ENCODE assay signal across 10 cellular contexts in the genomic region with DNA sequence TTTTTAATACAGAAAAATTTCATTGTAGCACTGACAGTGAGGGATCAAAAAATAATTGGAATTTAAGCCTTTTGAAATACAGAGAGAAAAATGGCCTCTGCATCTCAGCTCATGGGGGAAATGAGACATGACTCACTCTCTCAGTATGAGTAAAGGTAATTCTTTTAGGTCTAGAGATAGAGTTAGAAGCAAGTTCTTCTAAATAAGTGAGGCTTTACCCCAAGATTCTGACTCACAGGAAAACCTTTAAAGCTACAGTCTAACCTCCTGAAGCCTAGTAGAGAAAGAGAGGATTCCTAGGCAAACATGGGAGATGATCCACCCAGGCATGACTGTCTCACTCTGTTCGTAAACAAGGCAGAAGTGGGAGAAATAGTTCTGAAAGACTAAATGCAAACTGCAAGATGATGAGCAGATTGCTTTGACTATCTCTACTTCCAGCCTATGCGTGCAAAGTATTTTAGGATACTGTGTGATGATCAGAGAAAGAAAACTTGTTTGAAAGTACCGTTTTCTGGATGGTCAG.
A peak's percentile ranks its signal among the peaks of the same experiment; 100 is the strongest.
DNase-seq lines count a peak whose midpoint lies in the region; ATAC-seq, FAIRE-seq and TF ChIP-seq lines count a peak whose summit lies in the region.
"Had no signal": no experiment of that assay in that cellular context is flagged by ENCODE, and none has a peak within 500 bp of the region (broad histone marks: within the 10 kb centered on the region; RNA-seq: fewer than 3 reads in every experiment).

No MANE protein-coding gene starts in this region.

- DNase-seq in A172 (ENCODE audit: low spot score) (peak; percentile 76), GM19240 (ENCODE audit: insufficient read length, low spot score) (peak; percentile 31), astrocyte (ENCODE audit: low read depth) (peak; percentile 87), T1000 (lab: John Stamatoyannopoulos, UW) (no peak), NCI-H2196 treated with DMSO at 0.1 percent for 48 hours (lab: John Stamatoyannopoulos, UW; ENCODE audit: unreplicated experiment) (no peak), left ventricle myocardium inferior (no peak)
- DNase-seq in activated CD4-positive, alpha-beta T cell treated with anti-CD3 and anti-CD28 coated beads for 4 hours = no peak
- DNase-seq: foreskin melanocyte, Karpas-422 had no signal

- H3K4me2 ChIP-seq in astrocyte (ENCODE audit: low read length) = peak overlapping the region; percentile 71

- H4K20me1 ChIP-seq in astrocyte (ENCODE audit: insufficient read depth, low read length) = no peaks in the 10 kb centered on the region

- peak overlapping the region; percentile 87 for H3K27ac Mint-ChIP-seq in astrocyte (ENCODE audit: unreplicated experiment)

- H3K27ac ChIP-seq in astrocyte (ENCODE audit: low read depth, low read length) = peak overlapping the region; percentile 64
- no peak overlapping the region for H3K27ac ChIP-seq in left ventricle myocardium inferior (replicated peaks)

- H3K9me3 Mint-ChIP-seq in astrocyte (ENCODE audit: unreplicated experiment) = no peaks in the 10 kb centered on the region

- H3K9me3 ChIP-seq in astrocyte (ENCODE audit: insufficient read depth, low read depth, low read length) (no peaks in the 10 kb centered on the region), left ventricle myocardium inferior (replicated peaks) (no peaks in the 10 kb centered on the region)

- FAIRE-seq in astrocyte (lab: Jason Lieb, UNC) = peak; percentile 81

- H3K36me3 Mint-ChIP-seq in astrocyte (ENCODE audit: low read depth, unreplicated experiment) = no peaks in the 10 kb centered on the region

- no peaks in the 10 kb centered on the region for H3K36me3 ChIP-seq in astrocyte (ENCODE audit: insufficient read depth, low read length)
- H3K36me3 ChIP-seq in left ventricle myocardium inferior = no peaks in the 10 kb centered on the region

- TF ChIP-seq CTCF in astrocyte (IDR thresholded peaks at IDR 0.05; ENCODE audit: insufficient read depth, low read depth, low read length) (no peak), left ventricle myocardium inferior (IDR thresholded peaks at IDR 0.05; ENCODE audit: borderline replicate concordance) (no peak)

- H3K4me1 ChIP-seq in astrocyte (ENCODE audit: insufficient read depth, low read length) (peaks cover 31% of the 10 kb centered on the region), left ventricle myocardium inferior (no peaks in the 10 kb centered on the region)

- H3K9ac ChIP-seq in astrocyte (ENCODE audit: low read length) = peak overlapping the region; percentile 14

- H3K4me3 ChIP-seq in astrocyte (ENCODE audit: insufficient read depth, low read depth, low read length) = peak overlapping the region; percentile 15
- H3K4me3 ChIP-seq in left ventricle myocardium inferior = no peak overlapping the region

- no peaks in the 10 kb centered on the region for H3K27me3 Mint-ChIP-seq in astrocyte (ENCODE audit: low read depth, unreplicated experiment)

- peak; percentile 98 for ATAC-seq in HG03045 (IDR thresholded peaks at IDR 0.05; ENCODE audit: unreplicated experiment)

- no peaks in the 10 kb centered on the region for H3K79me2 ChIP-seq in astrocyte (ENCODE audit: insufficient read depth, low read length)

- H3K27me3 ChIP-seq in astrocyte (ENCODE audit: insufficient read depth, low read length) (no peaks in the 10 kb centered on the region), left ventricle myocardium inferior (ENCODE audit: low read depth) (no peaks in the 10 kb centered on the region)

- H3K4me1 Mint-ChIP-seq in astrocyte (ENCODE audit: low read depth, unreplicated experiment) = peaks cover 39% of the 10 kb centered on the region

- peak overlapping the region; percentile 4 for H3K4me3 Mint-ChIP-seq in astrocyte (ENCODE audit: unreplicated experiment)

- intact Hi-C loops in left ventricle myocardium inferior (cut with micrococcal nuclease) = no loop called here

- no peak overlapping the region for H2AFZ ChIP-seq in astrocyte (ENCODE audit: low read depth, low read length)

Comparison
In these comparisons a context has a peak if more than half of its experiments do, and no peak if none do; other contexts are left out.
1. DNase-seq: peak in A172 (single experiment), GM19240 (single experiment) and astrocyte (single experiment); none in T1000 (single experiment), activated CD4-positive, alpha-beta T cell treated with anti-CD3 and anti-CD28 coated beads for 4 hours (0 of 2), NCI-H2196 treated with DMSO at 0.1 percent for 48 hours (single experiment) and left ventricle myocardium inferior (single experiment).